In the genomic region with DNA sequence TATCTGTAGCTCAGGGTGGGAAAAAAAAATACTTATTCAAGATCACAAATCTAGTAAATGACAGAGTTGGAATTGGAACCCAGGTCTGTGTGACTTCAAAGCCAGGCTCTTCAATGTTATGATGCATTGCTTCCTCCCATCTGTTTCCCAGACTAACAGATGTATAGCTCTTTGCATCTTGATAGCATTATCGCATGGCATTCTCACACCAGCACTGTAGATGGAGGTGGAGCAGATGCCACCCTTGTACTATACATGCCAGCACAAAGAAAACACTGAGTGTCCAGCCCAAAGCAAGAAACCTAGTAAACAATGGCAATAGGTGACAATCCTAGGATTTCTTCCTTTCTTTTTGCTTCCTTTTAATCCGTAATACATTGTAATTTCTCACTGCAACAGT, we compare ENCODE assay signal across 17 cellular contexts.
"Had no signal": no experiment of that assay in that cellular context is flagged by ENCODE, and none has a peak within 500 bp of the region (broad histone marks: within the 10 kb centered on the region; RNA-seq: fewer than 3 reads in every experiment).

No MANE protein-coding gene starts in this region.

- H3K27me3 Mint-ChIP-seq: IgD-negative memory B cell had no signal

- H3K4me3 Mint-ChIP-seq: IgD-negative memory B cell had no signal

- H3K4me3 ChIP-seq: K562 had no signal

- H3K4me1 Mint-ChIP-seq: IgD-negative memory B cell had no signal

- H3K27ac ChIP-seq: HL-60, RWPE1 had no signal

- H3K27ac Mint-ChIP-seq: IgD-negative memory B cell had no signal

- DNase-seq: MV-4-11, NCI-H1048, NCI-H1105, NCI-H1417, NCI-H1436 treated with DMSO at 0.1 percent for 48 hours, NCI-H1694, NCI-H187 treated with DMSO at 0.1 percent for 48 hours, NCI-H2081, NCI-H2107, NCI-H2227 treated with DMSO at 0.1 percent for 48 hours, NCI-H526, PC-3, SHP77 had no signal
